ENCODE assay signal across 1 cellular context in genomic region chr11:57680552-57680874, GRCh38.
TF ChIP-seq lines count a peak whose summit lies in the region.

No MANE protein-coding gene starts in this region.

TF ChIP-seq in K562, 482 proteins besides CTCF, POLR2A, EP300 and RAD21:
- no peak for TF ChIP-seq NFXL1 (CRISPR knock-in tag; IDR thresholded peaks at IDR 0.05)
- no peak for TF ChIP-seq ZFP1 (CRISPR knock-in tag; IDR thresholded peaks at IDR 0.05)
- peak; percentile 86 for TF ChIP-seq HMBOX1 (IDR thresholded peaks at IDR 0.05)
- TF ChIP-seq, protein P1, sequence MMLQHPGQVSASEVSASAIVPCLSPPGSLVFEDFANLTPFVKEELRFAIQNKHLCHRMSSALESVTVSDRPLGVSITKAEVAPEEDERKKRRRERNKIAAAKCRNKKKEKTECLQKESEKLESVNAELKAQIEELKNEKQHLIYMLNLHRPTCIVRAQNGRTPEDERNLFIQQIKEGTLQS (IDR thresholded peaks at IDR 0.05): peak; percentile 59
- TF ChIP-seq, protein P1 (CRISPR knock-in tag; conservative IDR thresholded peaks at IDR 0.05): no peak
- TF ChIP-seq ZBTB7A (IDR thresholded peaks at IDR 0.05; ENCODE audit: borderline replicate concordance, control insufficient read depth, low read depth, low read length): no peak
- TF ChIP-seq JUND (IDR thresholded peaks at IDR 0.05; ENCODE audit: borderline replicate concordance, low read depth, low read length): peak; percentile 78
- TF ChIP-seq JUND (tag; IDR thresholded peaks at IDR 0.05; ENCODE audit: borderline replicate concordance, low read depth, low read length): peak; percentile 12; the same call in 1 of the 3 replicates
- TF ChIP-seq CCAR2 (IDR thresholded peaks at IDR 0.05; ENCODE audit: low read depth, low read length): no peak
- TF ChIP-seq VEZF1 (CRISPR knock-in tag; IDR thresholded peaks at IDR 0.05): 0 out of 2 replicates have a peak, but pooled peaks have one; percentile 16
- TF ChIP-seq SIRT6 (IDR thresholded peaks at IDR 0.05; ENCODE audit: low read depth, low read length): no peak
- TF ChIP-seq YY1 (IDR thresholded peaks at IDR 0.05; ENCODE audit: borderline replicate concordance in 1 of 3, control insufficient read depth in 1 of 3, extremely low read depth in 1 of 3, insufficient read depth in 3 of 3, insufficient read length in 1 of 3, insufficient replicate concordance in 2 of 3, low read depth in 1 of 3, low read length in 2 of 3): no peak
- TF ChIP-seq, protein P2, sequence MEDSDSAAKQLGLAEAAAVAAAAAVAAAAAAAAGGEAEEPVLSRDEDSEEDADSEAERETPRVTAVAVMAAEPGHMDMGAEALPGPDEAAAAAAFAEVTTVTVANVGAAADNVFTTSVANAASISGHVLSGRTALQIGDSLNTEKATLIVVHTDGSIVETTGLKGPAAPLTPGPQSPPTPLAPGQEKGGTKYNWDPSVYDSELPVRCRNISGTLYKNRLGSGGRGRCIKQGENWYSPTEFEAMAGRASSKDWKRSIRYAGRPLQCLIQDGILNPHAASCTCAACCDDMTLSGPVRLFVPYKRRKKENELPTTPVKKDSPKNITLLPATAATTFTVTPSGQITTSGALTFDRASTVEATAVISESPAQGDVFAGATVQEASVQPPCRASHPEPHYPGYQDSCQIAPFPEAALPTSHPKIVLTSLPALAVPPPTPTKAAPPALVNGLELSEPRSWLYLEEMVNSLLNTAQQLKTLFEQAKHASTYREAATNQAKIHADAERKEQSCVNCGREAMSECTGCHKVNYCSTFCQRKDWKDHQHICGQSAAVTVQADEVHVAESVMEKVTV (CRISPR knock-in tag; IDR thresholded peaks at IDR 0.05): no peak
- TF ChIP-seq GATAD2A (IDR thresholded peaks at IDR 0.05): no peak
- TF ChIP-seq FOSL1 (tag; conservative IDR thresholded peaks at IDR 0.05): peak; percentile 56
